In the genomic region with DNA sequence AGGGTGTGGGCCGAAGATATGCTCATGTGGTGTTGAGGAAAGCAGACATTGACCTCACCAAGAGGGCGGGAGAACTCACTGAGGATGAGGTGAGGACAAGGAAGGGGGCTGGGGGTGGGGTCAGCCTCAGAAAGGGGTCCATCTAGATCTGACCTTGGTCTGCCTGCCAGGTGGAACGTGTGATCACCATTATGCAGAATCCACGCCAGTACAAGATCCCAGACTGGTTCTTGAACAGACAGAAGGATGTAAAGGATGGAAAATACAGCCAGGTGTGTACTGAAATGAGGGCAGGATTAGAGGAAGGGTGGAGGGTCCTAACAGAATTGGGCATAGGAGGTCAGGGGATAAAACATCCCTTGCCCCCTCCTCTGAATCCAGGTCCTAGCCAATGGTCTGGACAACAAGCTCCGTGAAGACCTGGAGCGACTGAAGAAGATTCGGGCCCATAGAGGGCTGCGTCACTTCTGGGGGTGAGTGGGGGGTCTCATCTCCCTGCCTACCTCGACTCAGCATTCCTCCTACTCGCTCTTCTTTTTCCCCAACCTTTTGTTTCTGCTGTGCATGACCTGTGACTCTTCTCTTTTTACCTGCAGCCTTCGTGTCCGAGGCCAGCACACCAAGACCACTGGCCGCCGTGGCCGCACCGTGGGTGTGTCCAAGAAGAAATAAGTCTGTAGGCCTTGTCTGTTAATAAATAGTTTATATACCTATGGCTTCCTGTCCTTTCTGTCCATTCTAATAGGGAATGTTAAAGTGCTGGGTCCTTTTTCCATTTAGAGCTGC, we compare ENCODE assay signal across 8 cellular contexts. TPM values are rescaled to one million over a fixed set of nuclear protein-coding genes. Genes with fewer than 3 reads are reported as not detected.
A peak's percentile ranks its signal among the peaks of the same experiment; 100 is the strongest.
DNase-seq lines count a peak whose midpoint lies in the region; ATAC-seq and TF ChIP-seq lines count a peak whose summit lies in the region.
"Not testable (repeated sequence)": the region's sequence is repeated elsewhere in the genome, so short reads cannot be mapped to it uniquely, and the experiment has no call there.

No MANE protein-coding gene starts in this region.

- peak overlapping the region in 10 of 11 experiments; percentile 78 to 99 (median 86); a peak in 18 of 22 replicates for H3K27ac ChIP-seq in BLaER1 treated with 17β-estradiol and CSF1 and Interleukin-3, amounts not matched to agents 10 nM and 100 nM
- peak overlapping the region; percentile 84 for H3K27ac ChIP-seq in RWPE2 (ENCODE audit: poor library complexity, severe bottlenecking)
- H3K27ac ChIP-seq in ectodermal cell (ENCODE audit: insufficient read depth, low read depth, low read length, poor library complexity, severe bottlenecking): not testable (repeated sequence)

- peaks cover 35 to 84% (median 75%) of the 10 kb centered on the region in 11 experiments; a peak in 21 of 22 replicates for H4K20me1 ChIP-seq in BLaER1 treated with 17β-estradiol and CSF1 and Interleukin-3, amounts not matched to agents 10 nM and 100 nM

- H3K4me2 ChIP-seq in BLaER1 treated with 17β-estradiol and CSF1 and Interleukin-3, amounts not matched to agents 10 nM and 100 nM: peak overlapping the region; percentile 90 to 99 (median 97)

- peaks cover 40% of the 10 kb centered on the region for H3K4me1 Mint-ChIP-seq in activated naive CD4-positive, alpha-beta T cell treated with anti-CD3 and anti-CD28 coated beads, Interleukin-2, amount 50 U/mL, for 24 hours
- peaks cover 78% of the 10 kb centered on the region for H3K4me1 Mint-ChIP-seq in nephron progenitor cell
- peaks cover 58% of the 10 kb centered on the region for H3K4me1 Mint-ChIP-seq in stimulated activated naive CD8-positive, alpha-beta T cell treated with anti-CD3 and anti-CD28 coated beads, Interleukin-15, Interleukin-2, amounts not matched to agents 100 ng/mL and 50 ng/mL, for 24 hours (ENCODE audit: low read depth)

- not testable (repeated sequence) for H3K9me3 ChIP-seq in BLaER1 treated with 17β-estradiol and CSF1 and Interleukin-3, amounts not matched to agents 10 nM and 100 nM (replicated peaks in 1 of 11); RWPE2 (ENCODE audit: severe bottlenecking); ectodermal cell (ENCODE audit: control insufficient read depth, low read length); iPS-15b (ENCODE audit: control insufficient read depth, insufficient read depth, low read length)

- peak overlapping the region; percentile 91 to 99 (median 95) for H3K9ac ChIP-seq in BLaER1 treated with 17β-estradiol and CSF1 and Interleukin-3, amounts not matched to agents 10 nM and 100 nM
- H3K9ac ChIP-seq in iPS-15b (ENCODE audit: low read depth, low read length): not testable (repeated sequence)

- H3K27me3 Mint-ChIP-seq in activated naive CD4-positive, alpha-beta T cell treated with anti-CD3 and anti-CD28 coated beads, Interleukin-2, amount 50 U/mL, for 24 hours; nephron progenitor cell (ENCODE audit: low read depth, poor library complexity); stimulated activated naive CD8-positive, alpha-beta T cell treated with anti-CD3 and anti-CD28 coated beads, Interleukin-15, Interleukin-2, amounts not matched to agents 100 ng/mL and 50 ng/mL, for 24 hours: not testable (repeated sequence)

- not testable (repeated sequence) for DNase-seq in HFF-Myc (ENCODE audit: extremely low read depth, low read depth); RWPE2 (ENCODE audit: low spot score); nephron progenitor cell

- not testable (repeated sequence) for ATAC-seq in RWPE2 (ENCODE audit: low read depth)

- WGBS in ectodermal cell, 2 experiments: 84% methylated on average over 15 to 16 of the region's 16 CpGs

- peaks cover 35% of the 10 kb centered on the region for H3K36me3 Mint-ChIP-seq in activated naive CD4-positive, alpha-beta T cell treated with anti-CD3 and anti-CD28 coated beads, Interleukin-2, amount 50 U/mL, for 24 hours
- peaks cover 40% of the 10 kb centered on the region for H3K36me3 Mint-ChIP-seq in nephron progenitor cell (ENCODE audit: low read depth)
- peaks cover 57% of the 10 kb centered on the region for H3K36me3 Mint-ChIP-seq in stimulated activated naive CD8-positive, alpha-beta T cell treated with anti-CD3 and anti-CD28 coated beads, Interleukin-15, Interleukin-2, amounts not matched to agents 100 ng/mL and 50 ng/mL, for 24 hours (ENCODE audit: low read depth)

- peak overlapping the region; percentile 69 to 92 (median 86) for H3K4me3 ChIP-seq in BLaER1 treated with 17β-estradiol and CSF1 and Interleukin-3, amounts not matched to agents 10 nM and 100 nM
- H3K4me3 ChIP-seq in HFF-Myc (replicated peaks; ENCODE audit: low read depth, low read length): peak overlapping the region; percentile 87
- H3K4me3 ChIP-seq in RWPE2 (ENCODE audit: severe bottlenecking): peak overlapping the region; percentile 31
- H3K4me3 ChIP-seq in ectodermal cell (ENCODE audit: insufficient read depth, low read depth, low read length): peak overlapping the region; percentile 56
- peak overlapping the region; percentile 93 for H3K4me3 ChIP-seq in iPS-15b (ENCODE audit: low read depth, low read length)

- not testable (repeated sequence) for H3K9me3 Mint-ChIP-seq in activated naive CD4-positive, alpha-beta T cell treated with anti-CD3 and anti-CD28 coated beads, Interleukin-2, amount 50 U/mL, for 24 hours; nephron progenitor cell; stimulated activated naive CD8-positive, alpha-beta T cell treated with anti-CD3 and anti-CD28 coated beads, Interleukin-15, Interleukin-2, amounts not matched to agents 100 ng/mL and 50 ng/mL, for 24 hours

- TF ChIP-seq CTCF in HFF-Myc (IDR thresholded peaks at IDR 0.05; ENCODE audit: low read depth, low read length, missing control alignments); RWPE2 (IDR thresholded peaks at IDR 0.05; ENCODE audit: poor library complexity, severe bottlenecking); nephron progenitor cell (IDR thresholded peaks at IDR 0.05): not testable (repeated sequence)

- peak overlapping the region; percentile 96 for H3K27ac Mint-ChIP-seq in activated naive CD4-positive, alpha-beta T cell treated with anti-CD3 and anti-CD28 coated beads, Interleukin-2, amount 50 U/mL, for 24 hours
- H3K27ac Mint-ChIP-seq in nephron progenitor cell: peak overlapping the region; percentile 95
- H3K27ac Mint-ChIP-seq in stimulated activated naive CD8-positive, alpha-beta T cell treated with anti-CD3 and anti-CD28 coated beads, Interleukin-15, Interleukin-2, amounts not matched to agents 100 ng/mL and 50 ng/mL, for 24 hours: peak overlapping the region; percentile 99

- H3K4me1 ChIP-seq in BLaER1 treated with 17β-estradiol and CSF1 and Interleukin-3, amounts not matched to agents 10 nM and 100 nM: peaks cover 72 to 78% (median 75%) of the 10 kb centered on the region in 10 experiments
- H3K4me1 ChIP-seq in RWPE2 (ENCODE audit: insufficient read depth, poor library complexity, severe bottlenecking): peaks cover 33% of the 10 kb centered on the region
- peaks cover 26% of the 10 kb centered on the region for H3K4me1 ChIP-seq in ectodermal cell (ENCODE audit: control insufficient read depth, insufficient read depth, low read length)
- H3K4me1 ChIP-seq in iPS-15b (ENCODE audit: control insufficient read depth, insufficient read depth, low read length): peaks cover 12% of the 10 kb centered on the region

- H3K27me3 ChIP-seq in BLaER1 treated with 17β-estradiol and CSF1 and Interleukin-3, amounts not matched to agents 10 nM and 100 nM; RWPE2 (ENCODE audit: insufficient read depth, poor library complexity, severe bottlenecking); ectodermal cell (ENCODE audit: control insufficient read depth, insufficient read depth, low read length, poor library complexity, severe bottlenecking); iPS-15b (ENCODE audit: control insufficient read depth, insufficient read depth, low read length): not testable (repeated sequence)

- H3K36me3 ChIP-seq in BLaER1 treated with 17β-estradiol and CSF1 and Interleukin-3, amounts not matched to agents 10 nM and 100 nM: peaks cover 58 to 76% (median 69%) of the 10 kb centered on the region in 11 experiments
- H3K36me3 ChIP-seq in RWPE2 (ENCODE audit: low read depth) (peaks cover 58% of the 10 kb centered on the region), ectodermal cell (ENCODE audit: control insufficient read depth, insufficient read depth, low read length) (peaks cover 19% of the 10 kb centered on the region), iPS-15b (ENCODE audit: control insufficient read depth, insufficient read depth, low read length) (peaks cover 56% of the 10 kb centered on the region)

- peak overlapping the region; percentile 96 for H3K4me3 Mint-ChIP-seq in activated naive CD4-positive, alpha-beta T cell treated with anti-CD3 and anti-CD28 coated beads, Interleukin-2, amount 50 U/mL, for 24 hours
- H3K4me3 Mint-ChIP-seq in nephron progenitor cell: peak overlapping the region; percentile 96
- peak overlapping the region; percentile 99 for H3K4me3 Mint-ChIP-seq in stimulated activated naive CD8-positive, alpha-beta T cell treated with anti-CD3 and anti-CD28 coated beads, Interleukin-15, Interleukin-2, amounts not matched to agents 100 ng/mL and 50 ng/mL, for 24 hours

RNA-seq across cellular contexts. Expression of gene B3GALT4, which starts 0.9 kb away (rescaled TPM):
- 1.3 TPM for polyA plus RNA-seq in ectodermal cell (2013, experiment 1 of 4)
- 2.3 TPM for polyA plus RNA-seq in ectodermal cell (2013, experiment 2 of 4)
- polyA plus RNA-seq in ectodermal cell (2013, experiment 3 of 4): 1.7 TPM
- 2.5 TPM for polyA plus RNA-seq in ectodermal cell (2013, experiment 4 of 4)

RNA-seq across cellular contexts. Expression of gene RPS18, which starts 4.1 kb away (rescaled TPM):
- polyA plus RNA-seq in ectodermal cell (2013, experiment 1 of 4): 3,794 TPM
- 3,592 TPM for polyA plus RNA-seq in ectodermal cell (2013, experiment 2 of 4)
- 3,922 TPM for polyA plus RNA-seq in ectodermal cell (2013, experiment 3 of 4)
- polyA plus RNA-seq in ectodermal cell (2013, experiment 4 of 4): 4,303 TPM

RNA-seq across cellular contexts. Expression of gene VPS52, which starts 4.3 kb away (rescaled TPM):
- polyA plus RNA-seq in ectodermal cell (2013, experiment 1 of 4): 58.2 TPM
- polyA plus RNA-seq in ectodermal cell (2013, experiment 2 of 4): 59.1 TPM
- polyA plus RNA-seq in ectodermal cell (2013, experiment 3 of 4): 54.7 TPM
- 69.5 TPM for polyA plus RNA-seq in ectodermal cell (2013, experiment 4 of 4)

RNA-seq across cellular contexts. Expression of gene WDR46, which starts 13.1 kb away (rescaled TPM):
- 60.2 TPM for polyA plus RNA-seq in ectodermal cell (2013, experiment 1 of 4)
- 61.4 TPM for polyA plus RNA-seq in ectodermal cell (2013, experiment 2 of 4)
- 40.2 TPM for polyA plus RNA-seq in ectodermal cell (2013, experiment 3 of 4)
- 50.6 TPM for polyA plus RNA-seq in ectodermal cell (2013, experiment 4 of 4)

RNA-seq across cellular contexts. Expression of gene PFDN6, which starts 13.4 kb away (rescaled TPM):
- polyA plus RNA-seq in ectodermal cell (2013, experiment 1 of 4): 73.2 TPM
- polyA plus RNA-seq in ectodermal cell (2013, experiment 2 of 4): 69.5 TPM
- 80.8 TPM for polyA plus RNA-seq in ectodermal cell (2013, experiment 3 of 4)
- 88.7 TPM for polyA plus RNA-seq in ectodermal cell (2013, experiment 4 of 4)

Comparison
In these comparisons a context has a peak if more than half of its experiments do, and no peak if none do; other contexts are left out.
1. H3K4me3 ChIP-seq: peak in every context shown above with its lines; median percentile 93 in iPS-15b; 87 in HFF-Myc; 86 in BLaER1 treated with 17β-estradiol and CSF1 and Interleukin-3, amounts not matched to agents 10 nM and 100 nM; 56 in ectodermal cell; 31 in RWPE2.